Comparison of ENCODE assay signal across 11 cellular contexts in genomic region chr10:117537904-117538524, GRCh38. TPM values are rescaled to one million over a fixed set of nuclear protein-coding genes. Genes with fewer than 3 reads are reported as not detected.
A peak's percentile ranks its signal among the peaks of the same experiment; 100 is the strongest.
DNase-seq lines count a peak whose midpoint lies in the region; ATAC-seq, FAIRE-seq and TF ChIP-seq lines count a peak whose summit lies in the region.
"Had no signal": no experiment of that assay in that cellular context is flagged by ENCODE, and none has a peak within 500 bp of the region (broad histone marks: within the 10 kb centered on the region; RNA-seq: fewer than 3 reads in every experiment).

No MANE protein-coding gene starts in this region.

- H3K27ac ChIP-seq in HepG2 (ENCODE audit: extremely low read length, insufficient read depth, low read length) = no peak overlapping the region
- no peak overlapping the region for H3K27ac ChIP-seq in right lobe of liver
- H3K27ac ChIP-seq: prostate gland had no signal

- peaks cover 11 to 89% of the 10 kb centered on the region in 2 experiments for H3K27me3 ChIP-seq in HepG2 (ENCODE audit: control insufficient read depth in 1 of 2, insufficient read depth in 2 of 2, low read length in 2 of 2)
- H3K27me3 ChIP-seq in right lobe of liver = peaks cover 22 to 59% of the 10 kb centered on the region in 2 donors
- H3K27me3 ChIP-seq in NT2/D1 (ENCODE audit: insufficient read depth, insufficient read length) = peaks cover 98% of the 10 kb centered on the region

- H2AFZ ChIP-seq in HepG2 (ENCODE audit: low read length) = no peak overlapping the region

- ATAC-seq in HepG2 (no peak; the same call in 2 of the 3 replicates), right lobe of liver (no peak), HG02973 (IDR thresholded peaks at IDR 0.05; ENCODE audit: unreplicated experiment) (no peak), GM19467 (IDR thresholded peaks at IDR 0.05; ENCODE audit: unreplicated experiment) (no peak), GM21423 (IDR thresholded peaks at IDR 0.05; ENCODE audit: unreplicated experiment) (no peak)

- in situ Hi-C loops in HepG2 (cut with HindIII; ENCODE audit: extremely low pct_ligation_motif_present, low pct_unique_long_range_greater_than_20kb) = loop anchor here (25.0 kb wide), 1 partner anchor 574 kb away; no protein-coding TSS in a partner anchor

- H3K4me2 ChIP-seq in HepG2 (ENCODE audit: low read depth, low read length) = peak overlapping the region; percentile 50

- no peak for FAIRE-seq in HepG2 (lab: Jason Lieb, UNC)

- H3K9me3 ChIP-seq in HepG2 (ENCODE audit: low read length) (no peaks in the 10 kb centered on the region), right lobe of liver (no peaks in the 10 kb centered on the region), NT2/D1 (ENCODE audit: insufficient read depth, low read length) (no peaks in the 10 kb centered on the region)
- H3K9me3 ChIP-seq: prostate gland had no signal

- CTCF ChIA-PET in HepG2 (lab: Yijun Ruan, JAX; ENCODE audit: low intra/inter-chr PET ratio, low total read pairs) = interaction anchor here (1.1 to 2.3 kb wide), 4 partner anchors 568 to 885 kb away, joined by 4 to 19 read pairs (median 4); no protein-coding TSS in a partner anchor

- H3K79me2 ChIP-seq in HepG2 (ENCODE audit: insufficient read depth, low read length) = no peaks in the 10 kb centered on the region

- H3K4me3 ChIP-seq in HepG2 (replicated peaks in 1 of 3; ENCODE audit: insufficient read depth in 1 of 3, low read depth in 2 of 3, low read length in 3 of 3) (peak overlapping the region in 1 of 3 experiments; percentile 50; a peak in 1 of 6 replicates), right lobe of liver (no peak overlapping the region), NT2/D1 (ENCODE audit: insufficient read length, low read depth) (peak overlapping the region; percentile 42)
- H3K4me3 ChIP-seq: prostate gland had no signal

- H3K4me1 ChIP-seq in HepG2 (ENCODE audit: insufficient read depth, low read length) (0 out of 2 replicates have a peak, but pooled peaks cover 17% of the 10 kb centered on the region), right lobe of liver (peaks cover 0 to 20% (median 0%) of the 10 kb centered on the region in 4 donors), NT2/D1 (ENCODE audit: insufficient read depth, insufficient read length) (peaks cover 6% of the 10 kb centered on the region)

- no TSS peak for BruUV-seq in HepG2 (replicated peaks; lab: Mats Ljungman, UMichigan)

- H3K36me3 ChIP-seq in HepG2 (replicated peaks in 1 of 2; ENCODE audit: control insufficient read depth in 1 of 2, insufficient read depth in 2 of 2, low read length in 2 of 2) (no peaks in the 10 kb centered on the region), right lobe of liver (no peaks in the 10 kb centered on the region), NT2/D1 (ENCODE audit: insufficient read depth, insufficient read length, low read length) (no peaks in the 10 kb centered on the region)
- H3K36me3 ChIP-seq: prostate gland had no signal

- WGBS in HepG2 (ENCODE audit: low lambda C conversion rate) = 30% methylated on average over 10 of the region's 38 CpGs
- 3% methylated on average over 28 of the region's 38 CpGs for WGBS in right lobe of liver (ENCODE audit: insufficient coverage, low coverage, low lambda C conversion rate, missing lambda C conversion rate)

- no peak overlapping the region for H3K9ac ChIP-seq in HepG2 (ENCODE audit: insufficient read depth, low read depth, low read length)
- H3K9ac ChIP-seq in NT2/D1 (ENCODE audit: insufficient read length, low read depth) = no peak overlapping the region

- intact Hi-C loops in HepG2 (cut with micrococcal nuclease; ENCODE audit: unreplicated experiment) (loop anchor here (1.0 to 5.0 kb wide), 2 partner anchors 569 to 703 kb away; no protein-coding TSS in a partner anchor), right lobe of liver (cut with DNase I) (no loop called here)

- TF ChIP-seq EP300 in HepG2 (IDR thresholded peaks at IDR 0.05; ENCODE audit: low read depth in 2 of 2, low read length in 2 of 2) (no peak), HepG2 (CRISPR knock-in tag; IDR thresholded peaks at IDR 0.05; ENCODE audit: borderline replicate concordance) (no peak)

- TF ChIP-seq POLR2A in HepG2 (IDR thresholded peaks at IDR 0.05; ENCODE audit: insufficient read depth in 1 of 2, low read depth in 2 of 2, low read length in 2 of 2) (no peak), right lobe of liver (IDR thresholded peaks at IDR 0.05) (no peak)

- no peak for TF ChIP-seq RAD21 in HepG2 (CRISPR knock-in tag; IDR thresholded peaks at IDR 0.05)

- POLR2A ChIA-PET in HepG2 (lab: Yijun Ruan, JAX) = no interaction called here

- TF ChIP-seq CTCF in HepG2 (CRISPR knock-in tag; IDR thresholded peaks at IDR 0.05) = no peak
- TF ChIP-seq CTCF in right lobe of liver (IDR thresholded peaks at IDR 0.05) = no peak

- DNase-seq in HepG2 (ENCODE audit: low spot score) (no peak), right lobe of liver (no peak), NT2/D1 (ENCODE audit: low read depth, low spot score) (no peak), kidney tubule cell (ENCODE audit: low spot score) (peak; percentile 86), hepatic stellate cell (ENCODE audit: low spot score) (no peak)
- DNase-seq: hippocampal formation, NCI-H774 had no signal

- H4K20me1 ChIP-seq in HepG2 (ENCODE audit: insufficient read depth, low read length) = no peaks in the 10 kb centered on the region

TF ChIP-seq in HepG2, 621 proteins besides CTCF, POLR2A, EP300 and RAD21 (continues in another document):
- TF ChIP-seq HNF4A (CRISPR knock-in tag; IDR thresholded peaks at IDR 0.05) (no peak), MAZ (IDR thresholded peaks at IDR 0.05; ENCODE audit: borderline replicate concordance, low read depth, low read length) (no peak), MAZ (CRISPR knock-in tag; IDR thresholded peaks at IDR 0.05; ENCODE audit: low read depth) (0 out of 2 replicates have a peak, but pooled peaks have one; percentile 2), EZH2 (conservative IDR thresholded peaks at IDR 0.05; ENCODE audit: low read depth, low read length) (0 out of 2 replicates have a peak, but pooled peaks have one; percentile 5), MAFF (IDR thresholded peaks at IDR 0.05; ENCODE audit: low read depth, low read length) (no peak), IRF2 (CRISPR knock-in tag; IDR thresholded peaks at IDR 0.05) (no peak), CERS6 (CRISPR knock-in tag; IDR thresholded peaks at IDR 0.05) (no peak), ZBTB7A (CRISPR knock-in tag; IDR thresholded peaks at IDR 0.05) (no peak), IRF9 (CRISPR knock-in tag; IDR thresholded peaks at IDR 0.05; ENCODE audit: borderline replicate concordance) (no peak), ZNF331 (CRISPR knock-in tag; IDR thresholded peaks at IDR 0.05) (no peak), ZNF619 (CRISPR knock-in tag; IDR thresholded peaks at IDR 0.05) (no peak), CCAR2 (optimal IDR thresholded peaks at IDR 0.05; ENCODE audit: low read depth, low read length) (no peak), ZNF747 (CRISPR knock-in tag; IDR thresholded peaks at IDR 0.05; ENCODE audit: borderline replicate concordance) (no peak)

RNA-seq across cellular contexts. Expression of gene EMX2, which starts 4.5 kb away (rescaled TPM):
- total RNA-seq in HepG2 (2016; rRNA removed; fragmentation: Illumina TruSeq; extraction: Trizol) = not detected in 2 replicates
- not detected in 2 replicates for total RNA-seq in HepG2 (2016; cell fraction: cytosol; rRNA removed; fragmentation: Illumina TruSeq; extraction: Trizol; ENCODE audit: low read depth)
- total RNA-seq in HepG2 (2016; cell fraction: insoluble cytoplasmic fraction; rRNA removed; fragmentation: Illumina TruSeq; extraction: Trizol) = not detected in 2 replicates
- total RNA-seq in HepG2 (2016; cell fraction: membrane; rRNA removed; fragmentation: Illumina TruSeq; extraction: Trizol) = not detected in 2 replicates
- not detected in 2 replicates for total RNA-seq in HepG2 (2016; cell fraction: nucleus; rRNA removed; fragmentation: Illumina TruSeq; extraction: Trizol)
- not detected in 2 replicates for polyA plus RNA-seq in HepG2 (2011; rRNA removed)
- not detected in 2 replicates for polyA plus RNA-seq in HepG2 (2011; cell fraction: cytosol; rRNA removed)
- polyA plus RNA-seq in HepG2 (2011; cell fraction: nucleus; rRNA removed) = not detected in 2 replicates
- 0.07 TPM in 1 of 2 replicates, not detected in the other for polyA plus RNA-seq in HepG2 (2012)
- polyA plus RNA-seq in HepG2 (2016; cell fraction: cytosol; fragmentation: Illumina TruSeq; extraction: Trizol; ENCODE audit: low read depth) = not detected in 2 replicates
- polyA plus RNA-seq in HepG2 (2016; cell fraction: insoluble cytoplasmic fraction; fragmentation: Illumina TruSeq; extraction: Trizol; ENCODE audit: low read depth) = not detected in 2 replicates
- polyA plus RNA-seq in HepG2 (2016; cell fraction: membrane; fragmentation: Illumina TruSeq; extraction: Trizol; ENCODE audit: low read depth) = not detected in 2 replicates
- not detected in 2 replicates for polyA plus RNA-seq in HepG2 (2016; cell fraction: nucleus; fragmentation: Illumina TruSeq; extraction: Trizol; ENCODE audit: insufficient read depth, low read depth)
- polyA minus RNA-seq in HepG2 (2011; rRNA and poly(A)+ RNA removed; ENCODE audit: low replicate concordance) = not detected in 2 replicates
- polyA minus RNA-seq in HepG2 (2011; cell fraction: cytosol; rRNA and poly(A)+ RNA removed) = not detected in 2 replicates
- polyA minus RNA-seq in HepG2 (2011; cell fraction: nucleus; rRNA and poly(A)+ RNA removed) = not detected in 2 replicates
- total RNA-seq in right lobe of liver = not detected
